14 cellular contexts compared by ENCODE assay signal in the genomic region with DNA sequence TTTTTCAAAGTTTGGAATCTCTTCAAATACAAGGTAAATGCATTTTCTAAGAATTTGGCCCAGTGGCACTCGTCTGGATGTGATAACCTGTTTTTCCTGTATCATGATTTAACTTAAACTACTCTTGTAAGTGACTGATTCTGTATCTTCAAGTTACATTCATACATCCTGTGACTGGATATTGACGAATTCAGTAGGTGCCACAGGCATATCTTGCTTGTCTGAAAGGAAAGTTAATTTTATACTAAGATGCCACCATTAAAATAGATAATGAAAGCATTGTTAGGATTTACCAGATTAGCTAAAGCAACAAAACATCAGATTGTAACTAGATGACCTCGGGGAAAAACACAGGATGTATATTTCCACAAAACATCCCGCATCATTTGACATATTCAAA.
DNase-seq lines count a peak whose midpoint lies in the region; ATAC-seq and TF ChIP-seq lines count a peak whose summit lies in the region.
"Had no signal": no experiment of that assay in that cellular context is flagged by ENCODE, and none has a peak within 500 bp of the region (broad histone marks: within the 10 kb centered on the region; RNA-seq: fewer than 3 reads in every experiment).

No MANE protein-coding gene starts in this region.

- no peak for TF ChIP-seq CTCF in coronary artery (IDR thresholded peaks at IDR 0.05)

- no peak overlapping the region for H3K4me3 ChIP-seq in coronary artery
- H3K4me3 ChIP-seq: left lung, ovary had no signal

- H3K27ac ChIP-seq in coronary artery: no peak overlapping the region
- H3K27ac ChIP-seq: KMS-11, left lung, ovary had no signal

- peak; percentile 24 for ATAC-seq in GM18873 (IDR thresholded peaks at IDR 0.05; ENCODE audit: low FRiP score, unreplicated experiment)
- peak; percentile 9 for ATAC-seq in HG02588 (IDR thresholded peaks at IDR 0.05; ENCODE audit: unreplicated experiment)
- peak; percentile 20 for ATAC-seq in HG03457 (IDR thresholded peaks at IDR 0.05; ENCODE audit: unreplicated experiment)

- peak; percentile 39 for DNase-seq in pons (ENCODE audit: low spot score)
- no peak for DNase-seq in germinal center (ENCODE audit: low spot score)
- DNase-seq in coronary artery (ENCODE audit: low spot score): no peak
- DNase-seq in NCI-H1048 (lab: John Stamatoyannopoulos, UW): no peak
- no peak for DNase-seq in DMS153 treated with DMSO at 0.1 percent for 48 hours (lab: John Stamatoyannopoulos, UW; ENCODE audit: unreplicated experiment)
- DNase-seq: Calu3, left lung, NCI-H510A, ovary, T-helper 9 cell had no signal
